22 cellular contexts compared by ENCODE assay signal in genomic region chr1:217091601-217092000, GRCh38.
DNase-seq lines count a peak whose midpoint lies in the region; ATAC-seq, FAIRE-seq and TF ChIP-seq lines count a peak whose summit lies in the region.
"Had no signal": no experiment of that assay in that cellular context is flagged by ENCODE, and none has a peak within 500 bp of the region (broad histone marks: within the 10 kb centered on the region; RNA-seq: fewer than 3 reads in every experiment).

No MANE protein-coding gene starts in this region.

- TF ChIP-seq CTCF in PC-3 (conservative IDR thresholded peaks at IDR 0.05; ENCODE audit: low read depth, low read length) (no peak), brain (conservative IDR thresholded peaks at IDR 0.05) (no peak), kidney (IDR thresholded peaks at IDR 0.05; ENCODE audit: borderline replicate concordance, extremely low read depth, insufficient read depth) (no peak)

- H3K4me1 ChIP-seq in PC-3 (ENCODE audit: insufficient read depth, low read length) (peaks cover 17% of the 10 kb centered on the region), kidney (ENCODE audit: control insufficient read depth in 1 of 2, insufficient read depth in 1 of 2, low read depth in 1 of 2, low read length in 2 of 2) (peaks cover 3 to 25% of the 10 kb centered on the region in 2 donors)
- H3K4me1 ChIP-seq: BLaER1 had no signal

- no peak overlapping the region for H3K27ac Mint-ChIP-seq in brain
- H3K27ac Mint-ChIP-seq: CD4-positive, alpha-beta T cell; IgD-negative memory B cell had no signal

- DNase-seq in PC-3: no peak
- no peak for DNase-seq in kidney
- peak; percentile 65 for DNase-seq in renal cortical epithelial cell (ENCODE audit: low read depth)
- no peak for DNase-seq in GM19240 (ENCODE audit: insufficient read length, low spot score)
- no peak for DNase-seq in 8988T
- DNase-seq: CD4-positive, alpha-beta T cell; COR-L47; NCI-H1105; NCI-H146; NCI-H2029; NCI-H226; NCI-H510A treated with DMSO at 0.1 percent for 48 hours; NCI-H774; NK-92 treated with Interleukin-12 subunit alpha and Interleukin-12 subunit beta, amount 100 ng/mL, for 24 hours had no signal

- H3K79me2 ChIP-seq in PC-3 (ENCODE audit: low read length): no peaks in the 10 kb centered on the region

- H3K9me3 ChIP-seq in PC-3 (ENCODE audit: low read length) (no peaks in the 10 kb centered on the region), kidney (ENCODE audit: control insufficient read depth in 1 of 2, low read length in 2 of 2) (no peaks in the 10 kb centered on the region)
- H3K9me3 ChIP-seq: SJSA1 had no signal

- no TSS peak for BruUV-seq in PC-3 (replicated peaks; lab: Mats Ljungman, UMichigan)

- peaks cover 8% of the 10 kb centered on the region for H3K36me3 Mint-ChIP-seq in brain
- H3K36me3 Mint-ChIP-seq: IgD-negative memory B cell had no signal

- ATAC-seq in PC-3: no peak
- no peak for ATAC-seq in HG03432 (IDR thresholded peaks at IDR 0.05; ENCODE audit: unreplicated experiment)
- no peak for ATAC-seq in HG03175 (IDR thresholded peaks at IDR 0.05; ENCODE audit: unreplicated experiment)
- ATAC-seq: Panc1 had no signal

- H3K27ac ChIP-seq in PC-3 (ENCODE audit: low read length) (no peak overlapping the region), kidney (ENCODE audit: low read depth in 2 of 2, low read length in 2 of 2) (peak overlapping the region; percentile 78 to 89)
- H3K27ac ChIP-seq: BLaER1, SJSA1 had no signal

- no peak overlapping the region for H2AFZ ChIP-seq in PC-3 (ENCODE audit: low read length)

- H3K36me3 ChIP-seq in PC-3 (ENCODE audit: low read depth, low read length) (no peaks in the 10 kb centered on the region), kidney (ENCODE audit: control insufficient read depth in 1 of 2, insufficient read depth in 2 of 2, low read length in 2 of 2) (no peaks in the 10 kb centered on the region)
- H3K36me3 ChIP-seq: BLaER1, SJSA1 had no signal

- intact Hi-C loops in PC-3 (cut with micrococcal nuclease) (loop anchor here (2.0 to 10.0 kb wide), 2 partner anchors 241 to 1073 kb away; no protein-coding TSS in a partner anchor), kidney (cut with DNase I) (no loop called here)

- CTCF ChIA-PET in PC-3 (lab: Charles Lee): no interaction called here

- H4K20me1 ChIP-seq in PC-3 (ENCODE audit: low read length): no peaks in the 10 kb centered on the region
- H4K20me1 ChIP-seq: BLaER1 had no signal

- peak overlapping the region; percentile 88 to 97 (median 95) for H3K4me3 Mint-ChIP-seq in brain
- H3K4me3 Mint-ChIP-seq: CD4-positive, alpha-beta T cell; IgD-negative memory B cell had no signal

- H3F3A ChIP-seq in PC-3 (ENCODE audit: low read length, unreplicated experiment): no peaks in the 10 kb centered on the region

- FAIRE-seq in kidney (lab: Jason Lieb, UNC): peak; percentile 59
- FAIRE-seq: GM12891 had no signal

- H3K4me2 ChIP-seq in PC-3 (ENCODE audit: low read length): 0 out of 2 replicates have a peak overlapping the region, but pooled peaks have one; percentile 92
- H3K4me2 ChIP-seq: BLaER1 had no signal

- H3K27me3 ChIP-seq in PC-3 (ENCODE audit: low read length): no peaks in the 10 kb centered on the region
- H3K27me3 ChIP-seq: BLaER1 had no signal

- peaks cover 59% of the 10 kb centered on the region for H3K4me1 Mint-ChIP-seq in brain

- H3K4me3 ChIP-seq in PC-3 (ENCODE audit: low read length): no peak overlapping the region
- peak overlapping the region; percentile 53 to 75 for H3K4me3 ChIP-seq in kidney (ENCODE audit: low read length in 2 of 2)
- H3K4me3 ChIP-seq: BLaER1, SJSA1 had no signal

- H3K9ac ChIP-seq in PC-3 (ENCODE audit: low read length) (no peak overlapping the region), kidney (ENCODE audit: low read length in 2 of 2) (peak overlapping the region in 1 of 2 donors; percentile 43)
- H3K9ac ChIP-seq: BLaER1 had no signal

- POLR2A ChIA-PET in PC-3 (lab: Charles Lee; ENCODE audit: unreplicated experiment): no interaction called here

- H3K27me3 Mint-ChIP-seq in brain: peaks cover 8% of the 10 kb centered on the region

- H3K9me3 Mint-ChIP-seq in brain: peaks cover 0 to 2% (median 0%) of the 10 kb centered on the region in 5 experiments

- H3K9me2 ChIP-seq in PC-3 (replicated peaks; ENCODE audit: low read length): no peaks in the 10 kb centered on the region
